ENCODE assay signal across 15 cellular contexts in genomic region chr9:34086889-34087288, GRCh38. TPM values are rescaled to one million over a fixed set of nuclear protein-coding genes. Genes with fewer than 3 reads are reported as not detected.
A peak's percentile ranks its signal among the peaks of the same experiment; 100 is the strongest.
DNase-seq lines count a peak whose midpoint lies in the region; ATAC-seq and TF ChIP-seq lines count a peak whose summit lies in the region.
"Had no signal": no experiment of that assay in that cellular context is flagged by ENCODE, and none has a peak within 500 bp of the region (broad histone marks: within the 10 kb centered on the region; RNA-seq: fewer than 3 reads in every experiment).

No MANE protein-coding gene starts in this region.

- H4K20me1 ChIP-seq in OCI-LY1 (ENCODE audit: insufficient read depth, low read length) = no peaks in the 10 kb centered on the region

- no peak overlapping the region for H3K4me2 ChIP-seq in OCI-LY1 (ENCODE audit: low read length)

- no peak overlapping the region for H3K27ac Mint-ChIP-seq in stimulated activated naive B cell treated with anti-CD40 and anti-IgM and Interleukin-4, amounts not matched to agents 10 μg/mL and 1 μg/mL and 100 μg/mL, for 72 hours
- H3K27ac Mint-ChIP-seq: activated CD4-positive, alpha-beta T cell treated with anti-CD3 and anti-CD28 coated beads, Interleukin-2, amount 10 ng/mL, durations not matched to agents 7 days and 5 days had no signal

- no peak overlapping the region for H3K9ac ChIP-seq in OCI-LY1 (ENCODE audit: low read length)
- H3K9ac ChIP-seq in skeletal muscle tissue (ENCODE audit: low read depth in 1 of 3, low read length in 3 of 3) = no peak overlapping the region

- H3K36me3 Mint-ChIP-seq in stimulated activated naive B cell treated with anti-CD40 and anti-IgM and Interleukin-4, amounts not matched to agents 10 μg/mL and 1 μg/mL and 100 μg/mL, for 72 hours = peaks cover 26 to 59% of the 10 kb centered on the region in 2 donors

- H3K36me3 ChIP-seq in OCI-LY1 (ENCODE audit: insufficient read depth, low read length) = peaks cover 68% of the 10 kb centered on the region
- H3K36me3 ChIP-seq in skeletal muscle tissue (ENCODE audit: control insufficient read depth in 3 of 3, insufficient read depth in 3 of 3, low read length in 3 of 3) = peaks cover 10 to 35% (median 26%) of the 10 kb centered on the region in 3 donors

- H3K4me3 ChIP-seq in OCI-LY1 (ENCODE audit: low read depth, low read length, poor library complexity, severe bottlenecking) = no peak overlapping the region
- H3K4me3 ChIP-seq in skeletal muscle tissue (ENCODE audit: low read length in 3 of 3) = no peak overlapping the region
- H3K4me3 ChIP-seq: MG63 had no signal

- H3F3A ChIP-seq in OCI-LY1 (ENCODE audit: insufficient read depth, low read length) = no peaks in the 10 kb centered on the region

- H3K9me2 ChIP-seq in OCI-LY1 (ENCODE audit: low read depth, low read length) = no peaks in the 10 kb centered on the region

- ATAC-seq in stimulated activated naive B cell treated with anti-CD40 and anti-IgM and Interleukin-4, amounts not matched to agents 10 μg/mL and 1 μg/mL and 100 μg/mL, for 72 hours (replicated peaks) = no peak
- ATAC-seq in GM18861 (IDR thresholded peaks at IDR 0.05; ENCODE audit: unreplicated experiment) = no peak

- peaks cover 23 to 78% of the 10 kb centered on the region in 2 donors for H3K27me3 Mint-ChIP-seq in stimulated activated naive B cell treated with anti-CD40 and anti-IgM and Interleukin-4, amounts not matched to agents 10 μg/mL and 1 μg/mL and 100 μg/mL, for 72 hours
- H3K27me3 Mint-ChIP-seq: activated CD4-positive, alpha-beta T cell treated with anti-CD3 and anti-CD28 coated beads, Interleukin-2, amount 10 ng/mL, durations not matched to agents 7 days and 5 days had no signal

- no peak overlapping the region for H2AFZ ChIP-seq in OCI-LY1 (ENCODE audit: low read length)

- peaks cover 2 to 6% of the 10 kb centered on the region in 2 donors for H3K4me1 Mint-ChIP-seq in stimulated activated naive B cell treated with anti-CD40 and anti-IgM and Interleukin-4, amounts not matched to agents 10 μg/mL and 1 μg/mL and 100 μg/mL, for 72 hours

- H3K27me3 ChIP-seq in OCI-LY1 (ENCODE audit: insufficient read depth, low read length) (no peaks in the 10 kb centered on the region), skeletal muscle tissue (ENCODE audit: control insufficient read depth in 3 of 3, insufficient read depth in 3 of 3, low read length in 3 of 3) (no peaks in the 10 kb centered on the region)
- H3K27me3 ChIP-seq: MG63 had no signal

- no peaks in the 10 kb centered on the region for H3K9me3 ChIP-seq in OCI-LY1 (ENCODE audit: low read length)
- H3K9me3 ChIP-seq in skeletal muscle tissue (ENCODE audit: control insufficient read depth in 3 of 3, low read length in 3 of 3) = no peaks in the 10 kb centered on the region
- H3K9me3 ChIP-seq: MG63 had no signal

- no peak overlapping the region for H3K4me3 Mint-ChIP-seq in stimulated activated naive B cell treated with anti-CD40 and anti-IgM and Interleukin-4, amounts not matched to agents 10 μg/mL and 1 μg/mL and 100 μg/mL, for 72 hours
- H3K4me3 Mint-ChIP-seq: activated CD4-positive, alpha-beta T cell treated with anti-CD3 and anti-CD28 coated beads, Interleukin-2, amount 10 ng/mL, durations not matched to agents 7 days and 5 days; nephron had no signal

- DNase-seq in Ammon's horn (ENCODE audit: low spot score) (peak; percentile 34), globus pallidus (ENCODE audit: low spot score) (peak; percentile 16), ecto neural progenitor cell (ENCODE audit: low spot score) (no peak), posterior cingulate gyrus (no peak)
- DNase-seq in stimulated activated naive B cell treated with anti-CD40 and anti-IgM and Interleukin-4, amounts not matched to agents 10 μg/mL and 1 μg/mL and 100 μg/mL, for 72 hours = no peak
- DNase-seq: activated CD4-positive, alpha-beta T cell treated with anti-CD3 and anti-CD28 coated beads, Interleukin-2, amount 10 ng/mL, durations not matched to agents 7 days and 5 days; DMS 273 treated with DMSO at 0.1 percent for 48 hours; MG63; NCI-H1694 treated with DMSO at 0.1 percent for 48 hours; NCI-H510A treated with DMSO at 0.1 percent for 48 hours; stimulated activated CD4-positive, alpha-beta T cell treated with anti-CD3 and anti-CD28 coated beads, Interleukin-2, amount 100 ng/mL, for 48 hours had no signal

- intact Hi-C loops in posterior cingulate gyrus (cut with DNase I) = no loop called here

- no peaks in the 10 kb centered on the region for H3K9me3 Mint-ChIP-seq in stimulated activated naive B cell treated with anti-CD40 and anti-IgM and Interleukin-4, amounts not matched to agents 10 μg/mL and 1 μg/mL and 100 μg/mL, for 72 hours
- H3K9me3 Mint-ChIP-seq: activated CD4-positive, alpha-beta T cell treated with anti-CD3 and anti-CD28 coated beads, Interleukin-2, amount 10 ng/mL, durations not matched to agents 7 days and 5 days; nephron had no signal

- H3K4me1 ChIP-seq in OCI-LY1 (ENCODE audit: insufficient read depth, low read length, severe bottlenecking) (peaks cover 16% of the 10 kb centered on the region), skeletal muscle tissue (ENCODE audit: control insufficient read depth in 3 of 3, insufficient read depth in 3 of 3, low read length in 3 of 3) (peaks cover 28 to 33% (median 30%) of the 10 kb centered on the region in 3 donors)

- peak overlapping the region; percentile 26 for H3K27ac ChIP-seq in OCI-LY1 (ENCODE audit: low read depth, low read length, poor library complexity, severe bottlenecking)
- peak overlapping the region; percentile 33 for H3K27ac ChIP-seq in skeletal muscle tissue (ENCODE audit: low read depth, low read length)

- no peaks in the 10 kb centered on the region for H3K79me2 ChIP-seq in OCI-LY1 (ENCODE audit: insufficient read depth, low read length)

- no peak for TF ChIP-seq CTCF in OCI-LY1 (IDR thresholded peaks at IDR 0.05; ENCODE audit: low read length)

RNA-seq across cellular contexts. Expression of gene UBAP2, which starts 38.2 kb away (rescaled TPM):
- total RNA-seq in skeletal muscle tissue = 121 TPM

RNA-seq across cellular contexts. Expression of gene DCAF12, which starts 39.6 kb away (rescaled TPM):
- 36.5 TPM for total RNA-seq in skeletal muscle tissue

Comparison
In these comparisons a context has a peak if more than half of its experiments do, and no peak if none do; other contexts are left out.
1. DNase-seq: peak in Ammon's horn (single experiment) and globus pallidus (single experiment); none in ecto neural progenitor cell (single experiment), posterior cingulate gyrus (0 of 10) and stimulated activated naive B cell treated with anti-CD40 and anti-IgM and Interleukin-4, amounts not matched to agents 10 μg/mL and 1 μg/mL and 100 μg/mL, for 72 hours (single experiment).